Comparison of ENCODE assay signal across 25 cellular contexts in the genomic region with DNA sequence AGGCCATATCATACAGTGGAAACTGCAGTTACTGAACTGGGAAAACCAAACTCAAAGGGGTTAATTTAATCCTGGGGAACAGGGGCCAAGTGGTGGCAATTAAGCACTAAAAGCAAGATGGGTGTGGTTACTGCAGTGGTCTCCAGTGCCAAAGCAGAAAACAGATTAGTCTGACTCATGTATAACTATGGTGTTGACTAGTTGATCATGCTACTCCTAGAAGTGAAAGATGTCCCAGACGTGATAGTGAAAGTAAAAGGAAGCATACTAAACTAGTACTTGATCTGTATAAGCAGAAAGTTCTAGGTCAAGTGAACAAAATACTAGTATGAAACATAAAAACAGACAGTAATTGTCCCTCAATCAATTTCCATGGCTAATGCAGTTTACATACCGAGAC.
"Had no signal": no experiment of that assay in that cellular context is flagged by ENCODE, and none has a peak within 500 bp of the region (broad histone marks: within the 10 kb centered on the region; RNA-seq: fewer than 3 reads in every experiment).

No MANE protein-coding gene starts in this region.

- H3K4me1 ChIP-seq: left ventricle myocardium inferior, sigmoid colon, testis, vagina had no signal

- H3K4me3 Mint-ChIP-seq: mesothelial cell of epicardium, natural killer cell, type B pancreatic cell had no signal

- H3K27ac ChIP-seq: left ventricle myocardium inferior, sigmoid colon, testis, vagina, WERI-Rb-1 had no signal

- H3K9me3 Mint-ChIP-seq: type B pancreatic cell had no signal

- H3K27ac Mint-ChIP-seq: activated naive CD4-positive, alpha-beta T cell treated with anti-CD3 and anti-CD28 coated beads, Interleukin-2, amount 50 U/mL, for 72 hours; mesothelial cell of epicardium; natural killer cell; type B pancreatic cell had no signal

- H3K36me3 Mint-ChIP-seq: activated naive CD4-positive, alpha-beta T cell treated with anti-CD3 and anti-CD28 coated beads, Interleukin-2, amount 50 U/mL, for 72 hours; mesothelial cell of epicardium; natural killer cell; type B pancreatic cell had no signal

- DNase-seq: activated CD4-positive, alpha-beta T cell treated with anti-CD3 and anti-CD28 coated beads, Interleukin-2, amount 50 U/mL, for 1 hour; activated CD4-positive, CD25-positive, alpha-beta regulatory T cell treated with anti-CD3 and anti-CD28 coated beads, Interleukin-2, amount 50 U/mL, for 72 hours; activated gamma-delta T cell treated with Interleukin-2 at 50 U/mL for 16 hours; activated T-cell treated with anti-CD3 and anti-CD28 coated beads, Interleukin-2, amount 50 U/mL, for 1 hour; central memory CD4-positive, alpha-beta T cell; effector memory CD4-positive, alpha-beta T cell; foreskin melanocyte; glutamatergic neuron; hippocampal formation; kidney glomerular epithelial cell; left ventricle myocardium inferior; natural killer cell; retina; sigmoid colon; stimulated activated CD4-positive, alpha-beta T cell treated with anti-CD3 and anti-CD28 coated beads, Interleukin-2, amount 100 ng/mL, for 48 hours; stimulated activated CD8-positive, alpha-beta memory T cell treated with anti-CD3 and anti-CD28 coated beads, Interleukin-4, amount 100 ng/mL, for 48 hours; stimulated activated naive CD4-positive, alpha-beta T cell; testis; WERI-Rb-1 had no signal

- H3K9me3 ChIP-seq: left ventricle myocardium inferior, sigmoid colon, testis, vagina had no signal

- H3K4me1 Mint-ChIP-seq: mesothelial cell of epicardium, natural killer cell had no signal

- H3K36me3 ChIP-seq: left ventricle myocardium inferior, sigmoid colon, vagina, WERI-Rb-1 had no signal

- H3K27me3 ChIP-seq: sigmoid colon, testis, vagina had no signal

- H3K4me3 ChIP-seq: left ventricle myocardium inferior, sigmoid colon, testis, vagina had no signal

- ATAC-seq: natural killer cell had no signal

- FAIRE-seq: astrocyte, colon had no signal
